Comparison of ENCODE assay signal across 8 cellular contexts in the genomic region with DNA sequence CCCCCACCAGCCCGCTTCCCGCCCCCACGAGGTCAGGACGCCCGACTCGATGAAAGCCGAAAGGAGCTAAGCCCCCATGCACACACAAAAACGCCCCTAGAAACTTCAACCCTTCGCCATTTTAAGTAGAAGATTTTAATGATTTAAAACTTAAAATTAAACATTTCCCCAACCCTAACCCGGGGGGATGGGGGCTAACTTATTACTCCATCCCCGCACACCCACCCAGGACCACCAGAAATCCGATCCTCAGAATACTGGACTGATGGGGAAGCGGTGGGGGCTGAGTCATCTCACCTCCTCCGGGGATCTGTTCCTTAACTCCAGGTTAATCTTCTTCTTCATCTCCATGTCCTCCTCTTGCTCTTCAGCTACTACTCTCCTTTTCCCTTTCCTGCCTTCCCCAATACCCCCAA. TPM values are rescaled to one million over a fixed set of nuclear protein-coding genes. Genes with fewer than 3 reads are reported as not detected.
DNase-seq lines count a peak whose midpoint lies in the region; ATAC-seq and TF ChIP-seq lines count a peak whose summit lies in the region.

No MANE protein-coding gene starts in this region.

- CTCF ChIA-PET in PC-9 (lab: Charles Lee): no interaction called here

- intact Hi-C loops in PC-9 (cut with micrococcal nuclease; ENCODE audit: unreplicated experiment): no loop called here

- H3K36me3 ChIP-seq in PC-9 (ENCODE audit: low read depth) (0 out of 2 replicates have a peak, but pooled peaks cover under 1% of the 10 kb centered on the region), endodermal cell (ENCODE audit: control insufficient read depth, insufficient read depth, low read length) (peaks cover 12% of the 10 kb centered on the region)

- H3K4me3 ChIP-seq in PC-9 (peak overlapping the region; percentile 92), endodermal cell (ENCODE audit: low read length) (peak overlapping the region; percentile 89)

- H3K4me2 ChIP-seq in PC-9: peak overlapping the region; percentile 87

- H3K9ac ChIP-seq in endodermal cell (ENCODE audit: extremely low read depth, low read length, poor library complexity, severe bottlenecking): peak overlapping the region; percentile 79

- H3K4me1 Mint-ChIP-seq in endodermal cell: peaks cover 15% of the 10 kb centered on the region
- peaks cover 11 to 21% (median 20%) of the 10 kb centered on the region in 4 donors for H3K4me1 Mint-ChIP-seq in naive thymus-derived CD8-positive, alpha-beta T cell

- peaks cover 50% of the 10 kb centered on the region for H3K79me2 ChIP-seq in PC-9 (ENCODE audit: low read depth)

- peak overlapping the region; percentile 79 for H2AFZ ChIP-seq in PC-9

- H3K9me3 Mint-ChIP-seq in endodermal cell: no peaks in the 10 kb centered on the region
- H3K9me3 Mint-ChIP-seq in naive thymus-derived CD8-positive, alpha-beta T cell: no peaks in the 10 kb centered on the region

- TF ChIP-seq CTCF in PC-9 (conservative IDR thresholded peaks at IDR 0.05) (no peak; the same call in 1 of the 2 replicates), endodermal cell (conservative IDR thresholded peaks at IDR 0.05) (no peak)

- ATAC-seq in naive thymus-derived CD8-positive, alpha-beta T cell: peak in 1 of 2 donors; percentile 1
- ATAC-seq in HG03342 (IDR thresholded peaks at IDR 0.05; ENCODE audit: unreplicated experiment) (no peak), GM21390 (IDR thresholded peaks at IDR 0.05; ENCODE audit: unreplicated experiment) (no peak)

- no peaks in the 10 kb centered on the region; the same call in 1 of the 2 replicates for H4K20me1 ChIP-seq in PC-9 (ENCODE audit: insufficient read depth)

- H3K4me3 Mint-ChIP-seq in endodermal cell: no peak overlapping the region
- H3K4me3 Mint-ChIP-seq in naive thymus-derived CD8-positive, alpha-beta T cell: no peak overlapping the region

- 0% methylated on average over 2 to 12 of the region's 14 CpGs for WGBS in endodermal cell (ENCODE audit: insufficient coverage in 1 of 2, insufficient read length in 1 of 2), 2 experiments

- POLR2A ChIA-PET in PC-9 (lab: Charles Lee; ENCODE audit: unreplicated experiment): no interaction called here
- POLR2A ChIA-PET in naive thymus-derived CD8-positive, alpha-beta T cell (lab: Charles Lee): interaction anchor here (0.6 to 4.8 kb wide), 20 partner anchors 15 to 1169 kb away, joined by 3 to 46 read pairs (median 4); a partner anchor contains a TSS

- H3K27me3 Mint-ChIP-seq in endodermal cell (ENCODE audit: insufficient read depth): peaks cover 2% of the 10 kb centered on the region
- H3K27me3 Mint-ChIP-seq in naive thymus-derived CD8-positive, alpha-beta T cell: no peaks in the 10 kb centered on the region

- no peaks in the 10 kb centered on the region for H3K9me3 ChIP-seq in PC-9 (ENCODE audit: insufficient read depth, low read depth)
- H3K9me3 ChIP-seq in endodermal cell (ENCODE audit: control insufficient read depth, low read length): no peaks in the 10 kb centered on the region

- no peaks in the 10 kb centered on the region for H3K27me3 ChIP-seq in PC-9 (ENCODE audit: insufficient read depth, low read depth)
- no peaks in the 10 kb centered on the region for H3K27me3 ChIP-seq in endodermal cell (ENCODE audit: control insufficient read depth, insufficient read depth, low read length, poor library complexity, severe bottlenecking)

- H3F3A ChIP-seq in PC-9 (ENCODE audit: insufficient read depth, low read depth): peaks cover 30% of the 10 kb centered on the region

- H3K36me3 Mint-ChIP-seq in endodermal cell (ENCODE audit: low read depth): peaks cover 12% of the 10 kb centered on the region
- H3K36me3 Mint-ChIP-seq in naive thymus-derived CD8-positive, alpha-beta T cell: peaks cover 0 to 9% (median 0%) of the 10 kb centered on the region in 3 donors

- peak overlapping the region; percentile 82 for H3K27ac ChIP-seq in PC-9
- H3K27ac ChIP-seq in endodermal cell (ENCODE audit: low read depth, low read length): peak overlapping the region; percentile 83

- DNase-seq in activated CD4-positive, alpha-beta T cell treated with anti-CD3 and anti-CD28 coated beads for 24 hours (ENCODE audit: low read depth in 2 of 2): peak; percentile 12
- no peak for DNase-seq in activated CD4-positive, alpha-beta T cell treated with anti-CD3 and anti-CD28 coated beads for 1 hour
- DNase-seq in PC-9 (no peak), endodermal cell (no peak), kidney tubule cell (ENCODE audit: low spot score) (no peak)
- DNase-seq in naive thymus-derived CD8-positive, alpha-beta T cell: peak in 6 of 10 donors; percentile 15 to 74 (median 38)

- H3K9me2 ChIP-seq in PC-9 (ENCODE audit: insufficient read depth): no peaks in the 10 kb centered on the region

- no peak overlapping the region for H3K27ac Mint-ChIP-seq in endodermal cell
- H3K27ac Mint-ChIP-seq in naive thymus-derived CD8-positive, alpha-beta T cell: no peak overlapping the region

- BruUV-seq in PC-9 (replicated peaks; lab: Mats Ljungman, UMichigan): TSS peak; percentile 42

- H3K4me1 ChIP-seq in PC-9 (replicated peaks; ENCODE audit: insufficient read depth) (peaks cover 25% of the 10 kb centered on the region), endodermal cell (ENCODE audit: control insufficient read depth, insufficient read depth, low read length) (no peaks in the 10 kb centered on the region)

RNA-seq across cellular contexts. Expression of a gene that starts 0.5 kb away (rescaled TPM):
- 63.3 and 63.5 TPM in 2 replicates for total RNA-seq in PC-9 (2021)
- 10 to 100 TPM; 59.2 to 78.1 TPM for total RNA-seq in endodermal cell
- polyA plus RNA-seq in endodermal cell (2013, experiment 1 of 2): 112 TPM
- polyA plus RNA-seq in endodermal cell (2013, experiment 2 of 2): 116 TPM
- 10 to 100 TPM; 44.8 to 51.3 TPM for total RNA-seq in naive thymus-derived CD8-positive, alpha-beta T cell
- 10 to 100 TPM; 47.5 to 51.0 (median 50.3) TPM for polyA plus RNA-seq in naive thymus-derived CD8-positive, alpha-beta T cell

RNA-seq across cellular contexts. Expression of a gene that starts 22.1 kb away (rescaled TPM):
- total RNA-seq in PC-9 (2021): 0.95 and 1.7 TPM in 2 replicates
- 10 to 100 TPM; 53.3 to 54.0 TPM for total RNA-seq in endodermal cell
- 84.8 TPM for polyA plus RNA-seq in endodermal cell (2013, experiment 1 of 2)
- polyA plus RNA-seq in endodermal cell (2013, experiment 2 of 2): 78.0 TPM
- total RNA-seq in naive thymus-derived CD8-positive, alpha-beta T cell: not detected
- 1 to 10 TPM in 1 of 3 donors, under 1 TPM in 2; 0.20 to 1.0 (median 0.37) TPM for polyA plus RNA-seq in naive thymus-derived CD8-positive, alpha-beta T cell

RNA-seq across cellular contexts. Expression of a gene that starts 33.4 kb away (rescaled TPM):
- total RNA-seq in PC-9 (2021): 152 and 173 TPM in 2 replicates
- total RNA-seq in endodermal cell: 100 to 1,000 TPM; 126 to 131 TPM
- 101 TPM for polyA plus RNA-seq in endodermal cell (2013, experiment 1 of 2)
- 92.3 TPM for polyA plus RNA-seq in endodermal cell (2013, experiment 2 of 2)
- 100 to 1,000 TPM; 142 to 143 TPM for total RNA-seq in naive thymus-derived CD8-positive, alpha-beta T cell
- 10 to 100 TPM; 58.2 to 84.8 (median 67.1) TPM for polyA plus RNA-seq in naive thymus-derived CD8-positive, alpha-beta T cell

RNA-seq across cellular contexts. Expression of a gene that starts 37.1 kb away (rescaled TPM):
- total RNA-seq in PC-9 (2021) (1.4 and 1.8 TPM in 2 replicates), endodermal cell (10 to 100 TPM; 12.4 to 20.5 TPM)
- 34.1 TPM for polyA plus RNA-seq in endodermal cell (2013, experiment 1 of 2)
- 33.6 TPM for polyA plus RNA-seq in endodermal cell (2013, experiment 2 of 2)
- 1 to 10 TPM; 4.8 to 5.0 TPM for total RNA-seq in naive thymus-derived CD8-positive, alpha-beta T cell
- polyA plus RNA-seq in naive thymus-derived CD8-positive, alpha-beta T cell: 1 to 10 TPM; 1.8 to 4.7 (median 3.9) TPM

RNA-seq across cellular contexts. Expression of a gene that starts 46.9 kb away (rescaled TPM):
- total RNA-seq in PC-9 (2021) (11.0 and 16.6 TPM in 2 replicates), endodermal cell (1 to 10 TPM; 3.3 to 6.8 TPM)
- 13.3 TPM for polyA plus RNA-seq in endodermal cell (2013, experiment 1 of 2)
- 12.3 TPM for polyA plus RNA-seq in endodermal cell (2013, experiment 2 of 2)
- 1 to 10 TPM; 1.0 to 1.6 TPM for total RNA-seq in naive thymus-derived CD8-positive, alpha-beta T cell
- polyA plus RNA-seq in naive thymus-derived CD8-positive, alpha-beta T cell: 1 to 10 TPM in 1 of 3 donors, under 1 TPM in 2; 0.74 to 1.8 (median 0.74) TPM

Comparison
In these comparisons a context has a peak if more than half of its experiments do, and no peak if none do; other contexts are left out.
1. DNase-seq: peak in activated CD4-positive, alpha-beta T cell treated with anti-CD3 and anti-CD28 coated beads for 24 hours (2 of 2) and naive thymus-derived CD8-positive, alpha-beta T cell (6 of 10); none in activated CD4-positive, alpha-beta T cell treated with anti-CD3 and anti-CD28 coated beads for 1 hour (single experiment), PC-9 (0 of 2), endodermal cell (single experiment) and kidney tubule cell (single experiment).
2. RNA of a gene that starts 22.1 kb away (total RNA-seq): 53.3 to 54.0 TPM in endodermal cell; 0.95 to 1.7 TPM in PC-9 and not detected in naive thymus-derived CD8-positive, alpha-beta T cell; every median in the first group is over 10 times any median in the second.